Comparison of ENCODE assay signal across 23 cellular contexts in genomic region chr18:26457195-26457594, GRCh38.
"Had no signal": no experiment of that assay in that cellular context is flagged by ENCODE, and none has a peak within 500 bp of the region (broad histone marks: within the 10 kb centered on the region; RNA-seq: fewer than 3 reads in every experiment).

No MANE protein-coding gene starts in this region.

- ATAC-seq: activated CD8-positive, alpha-beta T cell treated with anti-CD3 and anti-CD28 coated beads, Interleukin-2, amount 10 ng/mL, durations not matched to agents 7 days and 5 days; activated naive CD8-positive, alpha-beta T cell treated with anti-CD3 and anti-CD28 coated beads, Interleukin-2, amount 50 U/mL, for 24 hours; heart right ventricle; left cardiac atrium; mucosa of descending colon; sciatic nerve; stimulated activated effector memory CD8-positive, alpha-beta T cell treated with anti-CD3 and anti-CD28 coated beads, Interleukin-12 subunit alpha, Interleukin-12 subunit beta, amount 100 ng/mL, for 72 hours had no signal

- H3K4me3 ChIP-seq: heart right ventricle, mucosa of descending colon, testis, upper lobe of left lung had no signal

- H3K36me3 Mint-ChIP-seq: stimulated activated effector memory CD8-positive, alpha-beta T cell treated with anti-CD3 and anti-CD28 coated beads, Interleukin-12 subunit alpha, Interleukin-12 subunit beta, amount 100 ng/mL, for 72 hours had no signal

- H3K27ac Mint-ChIP-seq: activated CD8-positive, alpha-beta T cell treated with anti-CD3 and anti-CD28 coated beads, Interleukin-2, amount 10 ng/mL, durations not matched to agents 7 days and 5 days; activated naive CD8-positive, alpha-beta T cell treated with anti-CD3 and anti-CD28 coated beads, Interleukin-2, amount 50 U/mL, for 24 hours; activated T-helper 1 cell treated with anti-CD3 and anti-CD28 coated beads, Interleukin-12 subunit alpha, Interleukin-12 subunit beta, Interleukin-2, Interleukin-4 antibody, amounts not matched to agents 30 ng/mL and 10 ng/mL and 1 ng/mL, durations not matched to agents 14 hours and 24 hours and 36 hours; memory B cell; stimulated activated effector memory CD8-positive, alpha-beta T cell treated with anti-CD3 and anti-CD28 coated beads, Interleukin-12 subunit alpha, Interleukin-12 subunit beta, amount 100 ng/mL, for 72 hours had no signal

- H3K4me3 Mint-ChIP-seq: activated CD8-positive, alpha-beta T cell treated with anti-CD3 and anti-CD28 coated beads, Interleukin-2, amount 10 ng/mL, durations not matched to agents 7 days and 5 days; activated naive CD8-positive, alpha-beta T cell treated with anti-CD3 and anti-CD28 coated beads, Interleukin-2, amount 50 U/mL, for 24 hours; activated T-helper 1 cell treated with anti-CD3 and anti-CD28 coated beads, Interleukin-12 subunit alpha, Interleukin-12 subunit beta, Interleukin-2, Interleukin-4 antibody, amounts not matched to agents 30 ng/mL and 10 ng/mL and 1 ng/mL, durations not matched to agents 14 hours and 24 hours and 36 hours; brain; memory B cell; stimulated activated effector memory CD8-positive, alpha-beta T cell treated with anti-CD3 and anti-CD28 coated beads, Interleukin-12 subunit alpha, Interleukin-12 subunit beta, amount 100 ng/mL, for 72 hours had no signal

- H3K27ac ChIP-seq: heart right ventricle, testis, upper lobe of left lung, WERI-Rb-1 had no signal

- H3K9me3 Mint-ChIP-seq: activated naive CD8-positive, alpha-beta T cell treated with anti-CD3 and anti-CD28 coated beads, Interleukin-2, amount 50 U/mL, for 24 hours; activated T-helper 1 cell treated with anti-CD3 and anti-CD28 coated beads, Interleukin-12 subunit alpha, Interleukin-12 subunit beta, Interleukin-2, Interleukin-4 antibody, amounts not matched to agents 30 ng/mL and 10 ng/mL and 1 ng/mL, durations not matched to agents 14 hours and 24 hours and 36 hours; brain; memory B cell; stimulated activated effector memory CD8-positive, alpha-beta T cell treated with anti-CD3 and anti-CD28 coated beads, Interleukin-12 subunit alpha, Interleukin-12 subunit beta, amount 100 ng/mL, for 72 hours had no signal

- H3K4me1 Mint-ChIP-seq: memory B cell had no signal

- H3K27me3 ChIP-seq: heart right ventricle, testis, upper lobe of left lung had no signal

- H3K9me3 ChIP-seq: heart right ventricle, mucosa of descending colon, testis, upper lobe of left lung had no signal

- H3K27me3 Mint-ChIP-seq: activated naive CD8-positive, alpha-beta T cell treated with anti-CD3 and anti-CD28 coated beads, Interleukin-2, amount 50 U/mL, for 24 hours; memory B cell had no signal

- DNase-seq: activated CD4-positive, alpha-beta T cell treated with anti-CD3 and anti-CD28 coated beads for 1 hour; activated CD4-positive, alpha-beta T cell treated with anti-CD3 and anti-CD28 coated beads, Interleukin-2, amount 50 U/mL, for 1 hour; activated CD8-positive, alpha-beta T cell treated with anti-CD3 and anti-CD28 coated beads, Interleukin-2, amount 10 ng/mL, durations not matched to agents 7 days and 5 days; activated gamma-delta T cell; activated naive CD4-positive, alpha-beta T cell treated with anti-CD3 and anti-CD28 coated beads, Interleukin-2, amount 50 U/mL, for 16 hours; activated naive CD8-positive, alpha-beta T cell treated with anti-CD3 and anti-CD28 coated beads, Interleukin-2, amount 50 U/mL, for 24 hours; aorta; central memory CD4-positive, alpha-beta T cell; foreskin fibroblast; heart right ventricle; left cardiac atrium; mucosa of descending colon; small intestine; stimulated activated CD4-positive, alpha-beta T cell treated with anti-CD3 and anti-CD28 coated beads, Interleukin-2, amount 100 ng/mL, for 24 hours; T-helper 1 cell; testis had no signal

- H3K36me3 ChIP-seq: WERI-Rb-1 had no signal
